In the genomic region with DNA sequence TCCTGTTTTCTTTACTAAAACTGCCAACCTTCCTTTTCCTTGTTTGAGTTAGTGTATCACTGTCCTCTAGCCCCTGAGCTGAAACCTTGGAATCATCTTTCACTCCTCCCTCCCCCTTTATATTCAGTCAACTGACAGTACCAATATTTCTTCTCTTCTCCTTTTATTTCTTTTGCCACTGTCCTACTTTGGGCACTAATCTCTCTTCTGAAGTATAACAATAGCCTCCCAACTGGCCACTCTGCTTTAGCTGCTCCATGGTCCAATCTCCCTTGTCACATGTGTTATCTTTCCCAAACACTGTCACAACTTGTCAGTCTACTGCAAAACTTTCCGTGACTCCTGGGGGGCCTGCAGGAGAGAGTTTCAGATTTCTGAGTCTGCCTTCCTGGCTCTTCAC, we compare ENCODE assay signal across 27 cellular contexts.
"Had no signal": no experiment of that assay in that cellular context is flagged by ENCODE, and none has a peak within 500 bp of the region (broad histone marks: within the 10 kb centered on the region; RNA-seq: fewer than 3 reads in every experiment).

No MANE protein-coding gene starts in this region.

- H3K4me3 ChIP-seq: SJCRH30 had no signal

- ATAC-seq: activated T-helper 17 cell treated with anti-CD3 and anti-CD28 coated beads, Interleukin-2, amount 50 U/mL, for 72 hours; Panc1; Right ventricle myocardium inferior; SK-N-SH treated with all-trans-retinoic acid at 6 μM for 48 hours had no signal

- H3K9me3 ChIP-seq: SJCRH30 had no signal

- H3K27ac ChIP-seq: brain microvascular endothelial cell, SJCRH30 had no signal

- H3K36me3 ChIP-seq: brain microvascular endothelial cell, SJCRH30 had no signal

- DNase-seq: activated B cell treated with CpG ODN at 0.5 μM for 24 hours; activated CD4-positive, alpha-beta T cell treated with anti-CD3 and anti-CD28 coated beads for 1 hour; activated CD4-positive, alpha-beta T cell treated with anti-CD3 and anti-CD28 coated beads, Interleukin-2, amount 10 ng/mL, durations not matched to agents 24 days and 14 days; activated CD4-positive, alpha-beta T cell treated with anti-CD3 and anti-CD28 coated beads, Interleukin-2, amount 50 U/mL, for 48 hours; activated CD8-positive, alpha-beta memory T cell treated with anti-CD3 and anti-CD28 coated beads for 24 hours; activated gamma-delta T cell; activated naive CD4-positive, alpha-beta T cell treated with anti-CD3 and anti-CD28 coated beads for 36 hours; activated T-cell treated with anti-CD3 and anti-CD28 coated beads, Interleukin-2, amount 50 U/mL, for 48 hours; amygdala; brain microvascular endothelial cell; KG1; NCI-H1048; NCI-H146; NCI-H187 treated with DMSO at 0.1 percent for 48 hours; NCI-H2081 treated with DMSO at 0.1 percent for 48 hours; NCI-H446; NCI-H524 treated with DMSO at 0.1 percent for 48 hours; NCI-H82; RPMI8226; SJCRH30 had no signal

- H3K4me1 ChIP-seq: SJCRH30 had no signal

- H3K27me3 ChIP-seq: brain microvascular endothelial cell, SJCRH30 had no signal

- H3K4me1 Mint-ChIP-seq: activated B cell treated with CpG ODN at 0.5 μM for 24 hours; activated CD4-positive, alpha-beta T cell treated with anti-CD3 and anti-CD28 coated beads, Interleukin-2, amount 10 ng/mL, durations not matched to agents 24 days and 14 days; activated T-helper 17 cell treated with anti-CD3 and anti-CD28 coated beads, Interleukin-2, amount 50 U/mL, for 72 hours; IgD-negative memory B cell had no signal

- H3K4me3 Mint-ChIP-seq: activated B cell treated with CpG ODN at 0.5 μM for 24 hours; activated CD4-positive, alpha-beta T cell treated with anti-CD3 and anti-CD28 coated beads, Interleukin-2, amount 10 ng/mL, durations not matched to agents 24 days and 14 days; activated naive CD4-positive, alpha-beta T cell treated with anti-CD3 and anti-CD28 coated beads for 36 hours; activated naive CD8-positive, alpha-beta T cell; activated T-helper 17 cell treated with anti-CD3 and anti-CD28 coated beads, Interleukin-2, amount 50 U/mL, for 72 hours; IgD-negative memory B cell; T-helper 1 cell treated with Interleukin-12 subunit alpha and Interleukin-12 subunit beta and Interleukin-4 antibody, amounts not matched to agents 30 μg/mL and 1 μg/mL, for 36 hours had no signal

- H3K27ac Mint-ChIP-seq: activated B cell treated with CpG ODN at 0.5 μM for 24 hours; activated CD4-positive, alpha-beta T cell treated with anti-CD3 and anti-CD28 coated beads, Interleukin-2, amount 10 ng/mL, durations not matched to agents 24 days and 14 days; activated naive CD4-positive, alpha-beta T cell treated with anti-CD3 and anti-CD28 coated beads for 36 hours; activated naive CD8-positive, alpha-beta T cell; activated T-helper 17 cell treated with anti-CD3 and anti-CD28 coated beads, Interleukin-2, amount 50 U/mL, for 72 hours; IgD-negative memory B cell; T-helper 1 cell treated with Interleukin-12 subunit alpha and Interleukin-12 subunit beta and Interleukin-4 antibody, amounts not matched to agents 30 μg/mL and 1 μg/mL, for 36 hours had no signal

- H3K27me3 Mint-ChIP-seq: activated B cell treated with CpG ODN at 0.5 μM for 24 hours; activated CD4-positive, alpha-beta T cell treated with anti-CD3 and anti-CD28 coated beads, Interleukin-2, amount 10 ng/mL, durations not matched to agents 24 days and 14 days; activated naive CD8-positive, alpha-beta T cell; activated T-helper 17 cell treated with anti-CD3 and anti-CD28 coated beads, Interleukin-2, amount 50 U/mL, for 72 hours; IgD-negative memory B cell had no signal

- H3K36me3 Mint-ChIP-seq: activated naive CD8-positive, alpha-beta T cell; IgD-negative memory B cell had no signal
